Comparison of ENCODE assay signal across 9 cellular contexts in the genomic region with DNA sequence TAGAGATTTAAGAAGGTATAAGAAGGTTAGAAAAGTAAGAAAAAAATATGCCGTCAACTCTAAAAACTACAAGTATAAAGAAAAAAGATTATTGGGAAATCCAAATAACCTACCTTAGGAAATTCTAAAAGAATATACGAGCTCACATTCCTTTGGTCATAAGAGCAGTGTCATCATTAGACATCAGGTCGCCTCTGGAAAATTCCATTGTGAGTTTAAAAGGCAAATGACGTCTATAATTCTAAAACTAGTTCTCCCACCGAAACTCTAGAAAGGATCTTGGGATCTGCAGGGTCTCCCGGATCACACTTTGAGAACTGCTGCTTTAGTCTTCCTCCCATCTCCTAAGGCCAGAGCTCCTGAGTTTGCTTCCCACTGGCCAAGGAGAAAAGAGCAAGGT. TPM values are rescaled to one million over a fixed set of nuclear protein-coding genes. Genes with fewer than 3 reads are reported as not detected.
DNase-seq lines count a peak whose midpoint lies in the region; ATAC-seq, FAIRE-seq and TF ChIP-seq lines count a peak whose summit lies in the region.
"Had no signal": no experiment of that assay in that cellular context is flagged by ENCODE, and none has a peak within 500 bp of the region (broad histone marks: within the 10 kb centered on the region; RNA-seq: fewer than 3 reads in every experiment).

No MANE protein-coding gene starts in this region.

- peaks cover 0 to 3% (median 0%) of the 10 kb centered on the region in 5 experiments for H3K9me3 Mint-ChIP-seq in brain
- H3K9me3 Mint-ChIP-seq in naive B cell = peaks cover 0 to 5% (median 0%) of the 10 kb centered on the region in 7 donors

- H3K4me3 ChIP-seq in BLaER1 treated with 17β-estradiol and CSF1 and Interleukin-3, amounts not matched to agents 10 nM and 100 nM = peak overlapping the region in 7 of 10 experiments; percentile 39 to 79 (median 73); a peak in 13 of 20 replicates
- peak overlapping the region; percentile 28 for H3K4me3 ChIP-seq in LNCaP clone FGC (ENCODE audit: low read depth, low read length)

- H3K36me3 Mint-ChIP-seq in brain = peaks cover 37% of the 10 kb centered on the region
- H3K36me3 Mint-ChIP-seq in naive B cell = peaks cover 12 to 22% of the 10 kb centered on the region in 2 donors

- TF ChIP-seq POLR2A in GM12892 (IDR thresholded peaks at IDR 0.05; ENCODE audit: low read depth, low read length) = no peak

- H3K36me3 ChIP-seq in BLaER1 treated with 17β-estradiol and CSF1 and Interleukin-3, amounts not matched to agents 10 nM and 100 nM = peaks cover 0 to 29% (median 21%) of the 10 kb centered on the region in 11 experiments; a peak in 18 of 22 replicates

- H3K4me1 ChIP-seq in BLaER1 treated with 17β-estradiol and CSF1 and Interleukin-3, amounts not matched to agents 10 nM and 100 nM = peaks cover 0 to 59% (median 36%) of the 10 kb centered on the region in 10 experiments; a peak in 16 of 20 replicates
- H3K4me1 ChIP-seq: testis had no signal

- H3K4me3 Mint-ChIP-seq in brain (peak overlapping the region; percentile 93 to 99 (median 94)), naive B cell (peak overlapping the region; percentile 86 to 98 (median 96))

- ATAC-seq in naive B cell (ENCODE audit: low read depth in 2 of 2) = no peak

- H3K4me1 Mint-ChIP-seq in brain = peaks cover 35% of the 10 kb centered on the region
- H3K4me1 Mint-ChIP-seq in naive B cell = peaks cover 18 to 44% (median 25%) of the 10 kb centered on the region in 3 donors

- no peak for DNase-seq in LNCaP clone FGC (ENCODE audit: low read depth)
- no peak for DNase-seq in naive B cell
- no peak for DNase-seq in HUDEP-2 (lab: John Stamatoyannopoulos, UW; ENCODE audit: unreplicated experiment in 76 of 76)
- DNase-seq in Kasumi-1 (lab: John Stamatoyannopoulos, UW) = no peak
- no peak for DNase-seq in NCI-H748 treated with DMSO at 0.1 percent for 48 hours (lab: John Stamatoyannopoulos, UW)
- no peak for DNase-seq in GM12892 (ENCODE audit: insufficient read length)

- peak overlapping the region in 7 of 11 experiments; percentile 45 to 76 (median 64); a peak in 13 of 22 replicates for H3K4me2 ChIP-seq in BLaER1 treated with 17β-estradiol and CSF1 and Interleukin-3, amounts not matched to agents 10 nM and 100 nM

- H3K9me3 ChIP-seq in BLaER1 treated with 17β-estradiol and CSF1 and Interleukin-3, amounts not matched to agents 10 nM and 100 nM (replicated peaks in 1 of 11) = peaks cover 6 to 34% (median 13%) of the 10 kb centered on the region in 11 experiments; a peak in 18 of 22 replicates
- H3K9me3 ChIP-seq: testis had no signal

- H3K27me3 Mint-ChIP-seq in brain = peaks cover 7% of the 10 kb centered on the region
- H3K27me3 Mint-ChIP-seq in naive B cell = no peaks in the 10 kb centered on the region

- no peaks in the 10 kb centered on the region for H3K27me3 ChIP-seq in BLaER1 treated with 17β-estradiol and CSF1 and Interleukin-3, amounts not matched to agents 10 nM and 100 nM
- H3K27me3 ChIP-seq: testis had no signal

- peak overlapping the region; percentile 60 to 98 (median 84) for H3K27ac Mint-ChIP-seq in brain
- H3K27ac Mint-ChIP-seq in naive B cell = peak overlapping the region; percentile 89 to 99 (median 98)

- peaks cover 0 to 30% (median 8%) of the 10 kb centered on the region in 11 experiments; a peak in 12 of 22 replicates for H4K20me1 ChIP-seq in BLaER1 treated with 17β-estradiol and CSF1 and Interleukin-3, amounts not matched to agents 10 nM and 100 nM

- H3K27ac ChIP-seq in BLaER1 treated with 17β-estradiol and CSF1 and Interleukin-3, amounts not matched to agents 10 nM and 100 nM = peak overlapping the region; percentile 69 to 96 (median 91)

- no peak for FAIRE-seq in GM12892 (lab: Jason Lieb, UNC)

- TF ChIP-seq CTCF in LNCaP clone FGC (IDR thresholded peaks at IDR 0.05; ENCODE audit: control insufficient read depth, extremely low read depth, insufficient read depth) (no peak), brain (conservative IDR thresholded peaks at IDR 0.05) (no peak)

- H3K9ac ChIP-seq in BLaER1 treated with 17β-estradiol and CSF1 and Interleukin-3, amounts not matched to agents 10 nM and 100 nM = peak overlapping the region in 10 of 11 experiments; percentile 55 to 94 (median 88); a peak in 16 of 22 replicates

RNA-seq across cellular contexts. Expression of a gene that starts 0.5 kb away (rescaled TPM):
- 71.9 TPM for polyA plus RNA-seq in brain (ENCODE audit: insufficient read depth, low read depth, low replicate concordance)
- polyA plus RNA-seq in naive B cell (ENCODE audit: low read depth in 6 of 6) = 100 to 1,000 TPM; 114 to 204 (median 165) TPM
- 66.9 TPM for polyA plus RNA-seq in GM12892 (2012; ENCODE audit: missing spikeins)

RNA-seq across cellular contexts. Expression of a gene that starts 39.4 kb away (rescaled TPM):
- polyA plus RNA-seq in brain (ENCODE audit: insufficient read depth, low read depth, low replicate concordance) (7.9 TPM), naive B cell (ENCODE audit: low read depth in 6 of 6) (10 to 100 TPM; 14.0 to 23.9 (median 16.0) TPM)
- polyA plus RNA-seq in GM12892 (2012; ENCODE audit: missing spikeins) = 17.5 TPM
